In genomic region chr18:55879331-55879730, GRCh38 we compare ENCODE assay signal across 17 cellular contexts.
DNase-seq lines count a peak whose midpoint lies in the region; ATAC-seq, FAIRE-seq and TF ChIP-seq lines count a peak whose summit lies in the region.
"Had no signal": no experiment of that assay in that cellular context is flagged by ENCODE, and none has a peak within 500 bp of the region (broad histone marks: within the 10 kb centered on the region; RNA-seq: fewer than 3 reads in every experiment).

No MANE protein-coding gene starts in this region.

- H3K9me3 ChIP-seq in GM23248 (ENCODE audit: low read depth) (no peaks in the 10 kb centered on the region), astrocyte (ENCODE audit: insufficient read depth, low read depth, low read length) (no peaks in the 10 kb centered on the region), mesenchymal stem cell (ENCODE audit: control insufficient read depth, low read length) (no peaks in the 10 kb centered on the region), smooth muscle cell (replicated peaks; ENCODE audit: low read depth) (no peaks in the 10 kb centered on the region), psoas muscle (no peaks in the 10 kb centered on the region)
- H3K9me3 ChIP-seq: HAP-1 had no signal

- H4K20me1 ChIP-seq in GM23248 (ENCODE audit: insufficient read depth) (no peaks in the 10 kb centered on the region), astrocyte (ENCODE audit: insufficient read depth, low read length) (no peaks in the 10 kb centered on the region), smooth muscle cell (ENCODE audit: low read depth) (no peaks in the 10 kb centered on the region)

- H2AFZ ChIP-seq in GM23248 = no peak overlapping the region
- H2AFZ ChIP-seq in astrocyte (ENCODE audit: low read depth, low read length) = no peak overlapping the region
- H2AFZ ChIP-seq in mesenchymal stem cell (ENCODE audit: low read depth, low read length) = no peak overlapping the region
- H2AFZ ChIP-seq in smooth muscle cell (ENCODE audit: low read depth) = no peak overlapping the region

- H2BK120ac ChIP-seq in mesenchymal stem cell (ENCODE audit: low read depth, low read length) = no peak overlapping the region

- no peak overlapping the region for H2BK12ac ChIP-seq in mesenchymal stem cell (ENCODE audit: low read length in 2 of 2)

- H2BK15ac ChIP-seq in mesenchymal stem cell (ENCODE audit: low read depth, poor library complexity, severe bottlenecking) = no peak overlapping the region

- H3K79me1 ChIP-seq in mesenchymal stem cell (replicated peaks; ENCODE audit: low read length, poor library complexity, severe bottlenecking) = no peaks in the 10 kb centered on the region

- H3K4me3 ChIP-seq in GM23248 (no peak overlapping the region), astrocyte (ENCODE audit: insufficient read depth, low read depth, low read length) (no peak overlapping the region), mesenchymal stem cell (ENCODE audit: insufficient read depth in 1 of 2, low read depth in 1 of 2, low read length in 2 of 2) (no peak overlapping the region), smooth muscle cell (no peak overlapping the region), psoas muscle (no peak overlapping the region)
- H3K4me3 ChIP-seq: HAP-1 had no signal

- H3K4me2 ChIP-seq in GM23248 (ENCODE audit: unreplicated experiment) = no peak overlapping the region
- H3K4me2 ChIP-seq in astrocyte (ENCODE audit: low read length) = no peak overlapping the region
- H3K4me2 ChIP-seq in mesenchymal stem cell (ENCODE audit: low read length, poor library complexity, severe bottlenecking) = no peak overlapping the region
- H3K4me2 ChIP-seq in smooth muscle cell = peak overlapping the region; percentile 41

- H3K36me3 Mint-ChIP-seq in astrocyte (ENCODE audit: low read depth, unreplicated experiment) = no peaks in the 10 kb centered on the region

- peaks cover 32% of the 10 kb centered on the region for H3K4me1 Mint-ChIP-seq in astrocyte (ENCODE audit: low read depth, unreplicated experiment)

- H3K4me1 ChIP-seq in GM23248 (ENCODE audit: insufficient read depth) (peaks cover 21% of the 10 kb centered on the region), astrocyte (ENCODE audit: insufficient read depth, low read length) (no peaks in the 10 kb centered on the region), mesenchymal stem cell (ENCODE audit: control insufficient read depth, insufficient read depth, low read depth, low read length) (no peaks in the 10 kb centered on the region), smooth muscle cell (ENCODE audit: low read depth) (peaks cover 58% of the 10 kb centered on the region), psoas muscle (no peaks in the 10 kb centered on the region)
- H3K4me1 ChIP-seq: HAP-1 had no signal

- H3K9ac ChIP-seq in GM23248 = no peak overlapping the region
- no peak overlapping the region for H3K9ac ChIP-seq in astrocyte (ENCODE audit: low read length)
- peak overlapping the region; percentile 43 for H3K9ac ChIP-seq in mesenchymal stem cell (ENCODE audit: low read length)
- H3K9ac ChIP-seq in smooth muscle cell (ENCODE audit: low read depth) = peak overlapping the region; percentile 87

- H3K27me3 ChIP-seq in GM23248 (replicated peaks; ENCODE audit: insufficient read depth) (no peaks in the 10 kb centered on the region), astrocyte (ENCODE audit: insufficient read depth, low read length) (no peaks in the 10 kb centered on the region), mesenchymal stem cell (ENCODE audit: control insufficient read depth in 1 of 2, insufficient read depth in 1 of 2, low read length in 2 of 2) (no peaks in the 10 kb centered on the region), smooth muscle cell (ENCODE audit: low read depth) (no peaks in the 10 kb centered on the region), psoas muscle (ENCODE audit: insufficient read depth in 3 of 3, low read length in 2 of 3) (peaks cover 0 to 5% (median 0%) of the 10 kb centered on the region in 3 donors)

- H3K9me2 ChIP-seq in GM23248 (ENCODE audit: insufficient read depth) = no peaks in the 10 kb centered on the region

- H3K14ac ChIP-seq in mesenchymal stem cell (ENCODE audit: low read length in 2 of 2) = no peak overlapping the region

- DNase-seq in GM23248 = peak; percentile 32
- DNase-seq in astrocyte (ENCODE audit: low read depth) = peak; percentile 73
- no peak for DNase-seq in mesenchymal stem cell
- no peak for DNase-seq in smooth muscle cell (lab: John Stamatoyannopoulos, UW; ENCODE audit: unreplicated experiment)
- DNase-seq in psoas muscle = no peak
- DNase-seq: ACHN; C1 segment of cervical spinal cord; CD4-positive, alpha-beta T cell; DMS79; EL had no signal

- no peak overlapping the region for H2BK5ac ChIP-seq in mesenchymal stem cell (ENCODE audit: low read depth, low read length, poor library complexity, severe bottlenecking)

- H3K18ac ChIP-seq in mesenchymal stem cell (ENCODE audit: low read depth in 1 of 2, low read length in 2 of 2) = no peak overlapping the region

- no peak overlapping the region for H3K4ac ChIP-seq in mesenchymal stem cell (ENCODE audit: low read depth in 1 of 2, low read length in 2 of 2)

- H3K4me3 Mint-ChIP-seq in astrocyte (ENCODE audit: unreplicated experiment) = no peak overlapping the region
- H3K4me3 Mint-ChIP-seq: B cell; CD4-positive, alpha-beta T cell had no signal

- intact Hi-C loops in psoas muscle (cut with DNase I) = no loop called here

- in situ Hi-C loops in GM23248 (cut with MboI) = no loop called here

- no peak overlapping the region for H3K23ac ChIP-seq in mesenchymal stem cell (ENCODE audit: low read length in 2 of 2)

- no peak overlapping the region for H4K91ac ChIP-seq in mesenchymal stem cell (ENCODE audit: low read length)

- H3K79me2 ChIP-seq in GM23248 (ENCODE audit: insufficient read depth) = no peaks in the 10 kb centered on the region
- H3K79me2 ChIP-seq in astrocyte (ENCODE audit: insufficient read depth, low read length) = no peaks in the 10 kb centered on the region
- no peaks in the 10 kb centered on the region for H3K79me2 ChIP-seq in smooth muscle cell (ENCODE audit: low read depth)

- peak overlapping the region; percentile 90 for H3K27ac Mint-ChIP-seq in astrocyte (ENCODE audit: unreplicated experiment)
- H3K27ac Mint-ChIP-seq: B cell; CD4-positive, alpha-beta T cell had no signal

- H3K27ac ChIP-seq in GM23248 = no peak overlapping the region
- no peak overlapping the region for H3K27ac ChIP-seq in astrocyte (ENCODE audit: low read depth, low read length)
- no peak overlapping the region for H3K27ac ChIP-seq in mesenchymal stem cell (ENCODE audit: low read length, poor library complexity, severe bottlenecking)
- peak overlapping the region; percentile 95 for H3K27ac ChIP-seq in smooth muscle cell (ENCODE audit: low read depth)
- no peak overlapping the region for H3K27ac ChIP-seq in psoas muscle

- no peaks in the 10 kb centered on the region for H3K9me3 Mint-ChIP-seq in astrocyte (ENCODE audit: unreplicated experiment)
- H3K9me3 Mint-ChIP-seq: CD4-positive, alpha-beta T cell had no signal

- H3F3A ChIP-seq in GM23248 (ENCODE audit: insufficient read depth) = no peaks in the 10 kb centered on the region
- no peaks in the 10 kb centered on the region for H3F3A ChIP-seq in smooth muscle cell (ENCODE audit: low read depth)

- TF ChIP-seq CTCF in astrocyte (IDR thresholded peaks at IDR 0.05; ENCODE audit: insufficient read depth, low read depth, low read length) (no peak), smooth muscle cell (IDR thresholded peaks at IDR 0.05; ENCODE audit: borderline replicate concordance, insufficient read depth, poor library complexity, severe bottlenecking) (no peak), psoas muscle (IDR thresholded peaks at IDR 0.05) (no peak)

- no peak for FAIRE-seq in astrocyte (lab: Jason Lieb, UNC)
- FAIRE-seq: G401.6, GM12891, H1 had no signal

- no peak overlapping the region for H2AK5ac ChIP-seq in mesenchymal stem cell (ENCODE audit: low read length, severe bottlenecking)

- no peak overlapping the region for H4K8ac ChIP-seq in mesenchymal stem cell (ENCODE audit: low read length)

- ATAC-seq in HG02938 (IDR thresholded peaks at IDR 0.05; ENCODE audit: unreplicated experiment) (no peak), psoas muscle (no peak), HG02973 (IDR thresholded peaks at IDR 0.05; ENCODE audit: unreplicated experiment) (no peak)

- 76 to 86% methylated on average over 2 of the region's 2 CpGs for WGBS in GM23248 (ENCODE audit: low coverage in 1 of 2, low lambda C conversion rate in 2 of 2, missing lambda C conversion rate in 2 of 2), 2 experiments
- 43% methylated on average over 1 of the region's 2 CpGs for WGBS in mesenchymal stem cell
- WGBS in smooth muscle cell (ENCODE audit: low lambda C conversion rate) = 13% methylated on average over 2 of the region's 2 CpGs
- WGBS in psoas muscle, 3 donors = 72 to 90% (median 74%) methylated on average over 2 of the region's 2 CpGs

- no peaks in the 10 kb centered on the region for H3K36me3 ChIP-seq in GM23248 (ENCODE audit: low read depth)
- no peaks in the 10 kb centered on the region for H3K36me3 ChIP-seq in astrocyte (ENCODE audit: insufficient read depth, low read length)
- no peaks in the 10 kb centered on the region for H3K36me3 ChIP-seq in mesenchymal stem cell (ENCODE audit: control insufficient read depth in 1 of 2, insufficient read depth in 2 of 2, low read depth in 1 of 2, low read length in 2 of 2)
- H3K36me3 ChIP-seq in smooth muscle cell (ENCODE audit: low read depth) = no peaks in the 10 kb centered on the region
- H3K36me3 ChIP-seq in psoas muscle (ENCODE audit: insufficient read depth in 1 of 2, low read depth in 1 of 2) = no peaks in the 10 kb centered on the region
- H3K36me3 ChIP-seq: HAP-1 had no signal

- no peaks in the 10 kb centered on the region for H3K27me3 Mint-ChIP-seq in astrocyte (ENCODE audit: low read depth, unreplicated experiment)
- H3K27me3 Mint-ChIP-seq: B cell; CD4-positive, alpha-beta T cell had no signal

Comparison
In these comparisons a context has a peak if more than half of its experiments do, and no peak if none do; other contexts are left out.
1. DNase-seq: peak in GM23248 (single experiment) and astrocyte (single experiment); none in mesenchymal stem cell (single experiment), smooth muscle cell (single experiment) and psoas muscle (0 of 2).
2. H3K9ac ChIP-seq: peak in mesenchymal stem cell (single experiment) and smooth muscle cell (single experiment); none in GM23248 (single experiment) and astrocyte (single experiment).